18 cellular contexts compared by ENCODE assay signal in the genomic region with DNA sequence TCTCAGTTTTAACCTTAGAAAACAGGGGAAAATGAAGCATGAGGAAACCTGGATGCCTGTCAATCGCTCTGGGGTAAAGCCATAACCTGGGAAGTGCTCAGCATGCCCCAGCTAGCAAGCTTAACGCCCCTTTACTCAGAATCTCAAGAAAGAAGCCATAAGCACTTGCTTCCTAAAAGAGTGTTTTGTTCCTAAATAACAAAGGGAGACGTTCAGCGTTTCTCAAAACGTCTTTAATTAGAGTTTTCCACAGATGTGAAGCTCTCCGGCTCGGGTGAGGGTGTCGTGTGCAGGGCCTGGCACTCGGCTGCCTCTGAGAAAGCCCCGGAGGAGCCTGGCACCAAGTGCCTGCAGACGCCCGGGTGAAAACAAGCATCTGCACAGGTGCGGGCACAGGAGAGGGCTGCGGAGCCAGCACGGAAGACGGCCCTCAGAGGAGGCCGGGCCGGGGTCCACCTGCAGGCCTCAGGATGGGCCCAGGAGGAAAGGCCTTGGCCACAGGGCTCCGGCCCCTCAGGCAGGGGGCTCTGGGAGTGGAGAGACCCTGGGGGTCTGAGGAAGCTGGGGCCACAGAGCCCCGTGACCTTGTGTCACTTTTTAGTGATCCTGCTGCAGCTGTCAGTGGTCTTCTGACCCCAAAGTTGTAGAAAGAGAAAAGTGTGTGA. TPM values are rescaled to one million over a fixed set of nuclear protein-coding genes. Genes with fewer than 3 reads are reported as not detected.
DNase-seq lines count a peak whose midpoint lies in the region; ATAC-seq and TF ChIP-seq lines count a peak whose summit lies in the region.
"Had no signal": no experiment of that assay in that cellular context is flagged by ENCODE, and none has a peak within 500 bp of the region (broad histone marks: within the 10 kb centered on the region; RNA-seq: fewer than 3 reads in every experiment).

No MANE protein-coding gene starts in this region.

- H3K27ac ChIP-seq in AG04450 (ENCODE audit: low read depth, low read length), result peak overlapping the region; percentile 47
- H3K27ac ChIP-seq in HEK293 (ENCODE audit: extremely low read depth, low read depth, low read length), result no peak overlapping the region
- no peak overlapping the region for H3K27ac ChIP-seq in endodermal cell (ENCODE audit: low read depth, low read length)
- H3K27ac ChIP-seq in neural progenitor cell, result peak overlapping the region; percentile 88
- H3K27ac ChIP-seq: SK-N-MC had no signal

- H3K4me1 Mint-ChIP-seq in endodermal cell, result peaks cover 50% of the 10 kb centered on the region
- H3K4me1 Mint-ChIP-seq in neural progenitor cell, result peaks cover 75% of the 10 kb centered on the region
- H3K4me1 Mint-ChIP-seq in activated T-cell treated with anti-CD3 and anti-CD28 coated beads, Interleukin-2, amount 50 U/mL, for 72 hours (ENCODE audit: low read depth), result peaks cover 12% of the 10 kb centered on the region

- H4K20me1 ChIP-seq in neural progenitor cell (ENCODE audit: low read depth), result peaks cover 16% of the 10 kb centered on the region

- H3K4me3 Mint-ChIP-seq in endodermal cell (no peak overlapping the region), neural progenitor cell (no peak overlapping the region)
- H3K4me3 Mint-ChIP-seq in activated T-cell treated with anti-CD3 and anti-CD28 coated beads, Interleukin-2, amount 50 U/mL, for 72 hours, result no peak overlapping the region
- H3K4me3 Mint-ChIP-seq: activated CD4-positive, alpha-beta T cell treated with anti-CD3 and anti-CD28 coated beads, Interleukin-2, amount 10 ng/mL, durations not matched to agents 24 days and 14 days; activated T-cell treated with anti-CD3 and anti-CD28 coated beads, Interleukin-2, amount 50 U/mL, for 24 hours had no signal

- no peaks in the 10 kb centered on the region for H3K36me3 Mint-ChIP-seq in endodermal cell (ENCODE audit: low read depth)
- peaks cover 6% of the 10 kb centered on the region for H3K36me3 Mint-ChIP-seq in neural progenitor cell
- H3K36me3 Mint-ChIP-seq in activated T-cell treated with anti-CD3 and anti-CD28 coated beads, Interleukin-2, amount 50 U/mL, for 72 hours (ENCODE audit: insufficient read depth in 2 of 2), result peaks cover 0 to 2% of the 10 kb centered on the region in 2 donors

- H3K9me3 Mint-ChIP-seq in endodermal cell (no peaks in the 10 kb centered on the region), neural progenitor cell (peaks cover 3% of the 10 kb centered on the region)
- H3K9me3 Mint-ChIP-seq in activated T-cell treated with anti-CD3 and anti-CD28 coated beads, Interleukin-2, amount 50 U/mL, for 72 hours, result peaks cover 10 to 14% of the 10 kb centered on the region in 2 donors

- no peak for ATAC-seq in activated T-cell treated with anti-CD3 and anti-CD28 coated beads, Interleukin-2, amount 50 U/mL, for 72 hours (replicated peaks in 1 of 2)

- CTCF ChIA-PET in AG04450 (lab: Charles Lee), result no interaction called here
- CTCF ChIA-PET in HEK293 (lab: Yijun Ruan, JAX), result no interaction called here
- CTCF ChIA-PET in GM10248 (lab: Yijun Ruan, JAX), result no interaction called here

- DNase-seq in AG04450 (ENCODE audit: low read depth, low spot score) (no peak), endodermal cell (peak; percentile 52), neural progenitor cell (ENCODE audit: low spot score) (peak; percentile 59), GM10248 (ENCODE audit: extremely low spot score) (no peak), COR-L47 (lab: John Stamatoyannopoulos, UW) (no peak), GF-D8 (lab: John Stamatoyannopoulos, UW) (no peak)
- no peak for DNase-seq in activated T-cell treated with anti-CD3 and anti-CD28 coated beads, Interleukin-2, amount 50 U/mL, for 72 hours
- DNase-seq: activated CD4-positive, alpha-beta T cell treated with anti-CD3 and anti-CD28 coated beads, Interleukin-2, amount 10 ng/mL, durations not matched to agents 24 days and 14 days; activated T-cell treated with anti-CD3 and anti-CD28 coated beads, Interleukin-2, amount 50 U/mL, for 24 hours; AML-193; NCI-H1694 treated with DMSO at 0.1 percent for 48 hours; NCI-H524 treated with DMSO at 0.1 percent for 48 hours; spleen; stimulated activated naive CD4-positive, alpha-beta T cell; T1000 had no signal

- H3K36me3 ChIP-seq in HEK293 (ENCODE audit: control insufficient read depth in 2 of 2, insufficient read depth in 1 of 2, low read length in 2 of 2), result peaks cover 0 to 16% of the 10 kb centered on the region in 2 experiments; a peak in 1 of 3 replicates
- H3K36me3 ChIP-seq in endodermal cell (ENCODE audit: control insufficient read depth, insufficient read depth, low read length), result peaks cover 8% of the 10 kb centered on the region
- no peaks in the 10 kb centered on the region for H3K36me3 ChIP-seq in neural progenitor cell
- H3K36me3 ChIP-seq: spleen had no signal

- peaks cover 59% of the 10 kb centered on the region for H3F3A ChIP-seq in neural progenitor cell (ENCODE audit: low read depth)

- 89 to 91% methylated on average over 17 to 20 of the region's 20 CpGs for WGBS in endodermal cell (ENCODE audit: insufficient coverage in 1 of 2, insufficient read length in 1 of 2), 2 experiments

- H3K79me2 ChIP-seq in neural progenitor cell (ENCODE audit: low read depth), result peaks cover 35% of the 10 kb centered on the region

- peaks cover 6% of the 10 kb centered on the region; the same call in 1 of the 2 replicates for H3K9me3 ChIP-seq in AG04450 (ENCODE audit: control insufficient read depth, insufficient read depth, low read length)
- no peaks in the 10 kb centered on the region for H3K9me3 ChIP-seq in HEK293 (ENCODE audit: control insufficient read depth, insufficient read depth, low read depth, low read length)
- H3K9me3 ChIP-seq in endodermal cell (ENCODE audit: control insufficient read depth, low read length), result no peaks in the 10 kb centered on the region
- no peaks in the 10 kb centered on the region for H3K9me3 ChIP-seq in neural progenitor cell (ENCODE audit: low read depth)
- H3K9me3 ChIP-seq: spleen had no signal

- H3K4me3 ChIP-seq in AG04450 (ENCODE audit: low read depth, low read length) (no peak overlapping the region), HEK293 (ENCODE audit: low read depth, low read length) (no peak overlapping the region), endodermal cell (ENCODE audit: low read length) (no peak overlapping the region), neural progenitor cell (no peak overlapping the region)
- H3K4me3 ChIP-seq: SK-N-MC, spleen had no signal

- H2AFZ ChIP-seq in neural progenitor cell (replicated peaks), result no peak overlapping the region

- H3K4me1 ChIP-seq in HEK293 (ENCODE audit: control insufficient read depth, insufficient read depth, low read length) (peaks cover 3% of the 10 kb centered on the region; the same call in 1 of the 2 replicates), endodermal cell (ENCODE audit: control insufficient read depth, insufficient read depth, low read length) (peaks cover 19% of the 10 kb centered on the region), neural progenitor cell (peaks cover 51% of the 10 kb centered on the region)

- H3K27ac Mint-ChIP-seq in endodermal cell (no peak overlapping the region), neural progenitor cell (peak overlapping the region; percentile 27)
- no peak overlapping the region for H3K27ac Mint-ChIP-seq in activated T-cell treated with anti-CD3 and anti-CD28 coated beads, Interleukin-2, amount 50 U/mL, for 72 hours
- H3K27ac Mint-ChIP-seq: activated CD4-positive, alpha-beta T cell treated with anti-CD3 and anti-CD28 coated beads, Interleukin-2, amount 10 ng/mL, durations not matched to agents 24 days and 14 days; activated T-cell treated with anti-CD3 and anti-CD28 coated beads, Interleukin-2, amount 50 U/mL, for 24 hours had no signal

- TF ChIP-seq CTCF in AG04450 (IDR thresholded peaks at IDR 0.05; ENCODE audit: low read depth, low read length) (no peak), HEK293 (tag by site-specific recombination; IDR thresholded peaks at IDR 0.05) (no peak), endodermal cell (conservative IDR thresholded peaks at IDR 0.05) (no peak), neural progenitor cell (IDR thresholded peaks at IDR 0.05) (no peak), GM10248 (IDR thresholded peaks at IDR 0.05; ENCODE audit: control extremely low read depth, extremely low read depth, low read depth, missing control alignments) (no peak)

- POLR2A ChIA-PET in AG04450 (lab: Yijun Ruan, JAX), result interaction anchor here (1.0 kb wide), 1 partner anchor 36 kb away, joined by 6 read pairs; no protein-coding TSS in a partner anchor
- POLR2A ChIA-PET in HEK293 (lab: Yijun Ruan, JAX), result no interaction called here
- POLR2A ChIA-PET in GM10248 (lab: Yijun Ruan, JAX), result no interaction called here

- H3K9ac ChIP-seq in endodermal cell (ENCODE audit: extremely low read depth, low read length, poor library complexity, severe bottlenecking) (no peak overlapping the region), neural progenitor cell (no peak overlapping the region)

- no peaks in the 10 kb centered on the region for H3K27me3 Mint-ChIP-seq in endodermal cell (ENCODE audit: insufficient read depth)
- peaks cover 22% of the 10 kb centered on the region for H3K27me3 Mint-ChIP-seq in neural progenitor cell (ENCODE audit: insufficient read depth, low read depth)
- peaks cover 42% of the 10 kb centered on the region for H3K27me3 Mint-ChIP-seq in activated T-cell treated with anti-CD3 and anti-CD28 coated beads, Interleukin-2, amount 50 U/mL, for 72 hours (ENCODE audit: low read depth)

- peak overlapping the region; percentile 21 for H3K4me2 ChIP-seq in neural progenitor cell

- H3K27me3 ChIP-seq in AG04450 (ENCODE audit: control insufficient read depth, insufficient read depth, low read length), result no peaks in the 10 kb centered on the region
- H3K27me3 ChIP-seq in endodermal cell (ENCODE audit: control insufficient read depth, insufficient read depth, low read length, poor library complexity, severe bottlenecking), result no peaks in the 10 kb centered on the region
- peaks cover 5% of the 10 kb centered on the region for H3K27me3 ChIP-seq in neural progenitor cell

TF ChIP-seq in HEK293, 187 proteins besides CTCF, POLR2A, EP300 and RAD21 (continues in another document):
- TF ChIP-seq ZNF473 (tag by site-specific recombination; IDR thresholded peaks at IDR 0.05) (no peak), ZNF600 (tag by site-specific recombination; IDR thresholded peaks at IDR 0.05) (0 out of 2 replicates have a peak, but pooled peaks have one; percentile 18)

RNA-seq across cellular contexts. Expression of a gene that starts 6.2 kb away (rescaled TPM):
- 356 and 455 TPM in 2 replicates for polyA plus RNA-seq in AG04450 (2011; rRNA removed)
- polyA minus RNA-seq in AG04450 (2011; rRNA and poly(A)+ RNA removed), result 131 and 182 TPM in 2 replicates
- 10 to 100 TPM; 45.7 to 49.6 TPM for total RNA-seq in endodermal cell
- polyA plus RNA-seq in endodermal cell (2013, experiment 1 of 2), result 24.8 TPM
- 23.0 TPM for polyA plus RNA-seq in endodermal cell (2013, experiment 2 of 2)
- 12.8 and 31.7 TPM in 2 replicates for total RNA-seq in neural progenitor cell (ENCODE audit: low replicate concordance)
- 1 to 10 TPM in 1 of 2 donors, under 1 TPM in 1; 0.46 to 1.5 TPM for total RNA-seq in activated T-cell treated with anti-CD3 and anti-CD28 coated beads, Interleukin-2, amount 50 U/mL, for 72 hours
- total RNA-seq: OCI-LY7 had no signal

Comparison
In these comparisons a context has a peak if more than half of its experiments do, and no peak if none do; other contexts are left out.
1. DNase-seq: peak in endodermal cell (single experiment) and neural progenitor cell (single experiment); none in AG04450 (single experiment), GM10248 (single experiment), COR-L47 (single experiment), activated T-cell treated with anti-CD3 and anti-CD28 coated beads, Interleukin-2, amount 50 U/mL, for 72 hours (0 of 2) and GF-D8 (single experiment).
2. H3K27ac ChIP-seq: peak in AG04450 (single experiment) and neural progenitor cell (single experiment); none in HEK293 (single experiment) and endodermal cell (single experiment).